12 cellular contexts compared by ENCODE assay signal in genomic region chr6:44043479-44044153, GRCh38.
DNase-seq lines count a peak whose midpoint lies in the region; ATAC-seq, FAIRE-seq and TF ChIP-seq lines count a peak whose summit lies in the region.
"Had no signal": no experiment of that assay in that cellular context is flagged by ENCODE, and none has a peak within 500 bp of the region (broad histone marks: within the 10 kb centered on the region; RNA-seq: fewer than 3 reads in every experiment).

No MANE protein-coding gene starts in this region.

- peak overlapping the region; percentile 98 for H2BK120ac ChIP-seq in IMR-90 (ENCODE audit: low read depth, low read length)

- TF ChIP-seq CTCF in A673 (conservative IDR thresholded peaks at IDR 0.05; ENCODE audit: low read depth, low read length), result no peak
- no peak for TF ChIP-seq CTCF in IMR-90 (conservative IDR thresholded peaks at IDR 0.05; ENCODE audit: low read depth, low read length)
- TF ChIP-seq CTCF in lower lobe of right lung (IDR thresholded peaks at IDR 0.05), result no peak

- peak overlapping the region; percentile 76 for H2AFZ ChIP-seq in IMR-90 (replicated peaks; ENCODE audit: low read length, poor library complexity)

- FAIRE-seq in GM12891 (lab: Jason Lieb, UNC), result no peak

- H4K5ac ChIP-seq in IMR-90 (ENCODE audit: low read depth, low read length), result peak overlapping the region; percentile 98

- H3K4me1 ChIP-seq in A673 (ENCODE audit: insufficient read depth, low read length, poor library complexity, severe bottlenecking), result peaks cover 30% of the 10 kb centered on the region
- H3K4me1 ChIP-seq in IMR-90 (ENCODE audit: control insufficient read depth, insufficient read depth, low read length), result peaks cover 40% of the 10 kb centered on the region
- H3K4me1 ChIP-seq in ectodermal cell (ENCODE audit: control insufficient read depth, insufficient read depth, low read length), result peaks cover 32% of the 10 kb centered on the region
- no peaks in the 10 kb centered on the region for H3K4me1 ChIP-seq in lower lobe of right lung

- peak overlapping the region; percentile 33; the same call in 1 of the 2 replicates for H3K56ac ChIP-seq in IMR-90 (ENCODE audit: extremely low read depth, insufficient read depth, low read length)

- H3K4ac ChIP-seq in IMR-90 (ENCODE audit: low read depth, low read length), result peak overlapping the region; percentile 97

- H2BK15ac ChIP-seq in IMR-90 (ENCODE audit: low read depth, low read length), result peak overlapping the region; percentile 99

- H3K36me3 ChIP-seq in A673 (ENCODE audit: insufficient read depth, low read length, poor library complexity, severe bottlenecking) (no peaks in the 10 kb centered on the region), IMR-90 (ENCODE audit: control insufficient read depth, insufficient read depth, low read length) (no peaks in the 10 kb centered on the region), ectodermal cell (ENCODE audit: control insufficient read depth, insufficient read depth, low read length) (no peaks in the 10 kb centered on the region), lower lobe of right lung (no peaks in the 10 kb centered on the region)
- H3K36me3 ChIP-seq: HAP-1 had no signal

- peak overlapping the region; percentile 100 for H2AK5ac ChIP-seq in IMR-90 (ENCODE audit: low read depth, low read length)

- no peaks in the 10 kb centered on the region for H3K9me3 ChIP-seq in A673 (ENCODE audit: low read depth, low read length, poor library complexity, severe bottlenecking)
- H3K9me3 ChIP-seq in IMR-90 (ENCODE audit: control insufficient read depth, insufficient read depth, low read length), result no peaks in the 10 kb centered on the region
- H3K9me3 ChIP-seq in ectodermal cell (ENCODE audit: control insufficient read depth, low read length), result no peaks in the 10 kb centered on the region
- H3K9me3 ChIP-seq in lower lobe of right lung, result no peaks in the 10 kb centered on the region
- H3K9me3 ChIP-seq: HAP-1 had no signal

- no peaks in the 10 kb centered on the region for H3K27me3 ChIP-seq in A673 (replicated peaks; ENCODE audit: insufficient read depth, low read depth, low read length, poor library complexity)
- no peaks in the 10 kb centered on the region for H3K27me3 ChIP-seq in IMR-90 (ENCODE audit: control insufficient read depth, insufficient read depth, low read length)
- no peaks in the 10 kb centered on the region for H3K27me3 ChIP-seq in ectodermal cell (ENCODE audit: control insufficient read depth, insufficient read depth, low read length, poor library complexity, severe bottlenecking)
- no peaks in the 10 kb centered on the region for H3K27me3 ChIP-seq in lower lobe of right lung (ENCODE audit: low read depth)

- peaks cover 27% of the 10 kb centered on the region for H3K9me1 ChIP-seq in IMR-90 (ENCODE audit: insufficient read depth, low read length)

- H3K4me2 ChIP-seq in IMR-90 (ENCODE audit: low read depth, low read length), result no peak overlapping the region; the same call in 1 of the 2 replicates

- CTCF ChIA-PET in A673 (lab: Charles Lee) (interaction anchor here (0.6 kb wide), 1 partner anchor 376 kb away, joined by 3 read pairs; no protein-coding TSS in a partner anchor), IMR-90 (lab: Yijun Ruan, JAX) (interaction anchor here (1.4 kb wide), 1 partner anchor 11 kb away, joined by 3 read pairs; no protein-coding TSS in a partner anchor)

- peaks cover 0 to 19% of the 10 kb centered on the region in 2 experiments; a peak in 2 of 4 replicates for H3K79me1 ChIP-seq in IMR-90 (ENCODE audit: low read depth in 1 of 2, low read length in 2 of 2)

- ATAC-seq in IMR-90 (ENCODE audit: low read depth), result no peak
- ATAC-seq in lower lobe of right lung, result no peak

- H2BK20ac ChIP-seq in IMR-90 (ENCODE audit: low read depth, low read length), result peak overlapping the region; percentile 91

- dilution Hi-C loops in IMR-90 (cut with HindIII; ENCODE audit: low sequenced_read_pairs, unreplicated experiment), result no loop called here

- peak overlapping the region; percentile 87 for H3K18ac ChIP-seq in IMR-90 (ENCODE audit: low read depth, low read length)

- in situ Hi-C loops in IMR-90 (cut with MboI; ENCODE audit: low sequenced_read_pairs), result no loop called here

- H3K4me3 ChIP-seq in A673 (ENCODE audit: low read depth, low read length, poor library complexity, severe bottlenecking) (no peak overlapping the region), IMR-90 (ENCODE audit: insufficient read depth, low read depth, low read length) (no peak overlapping the region), ectodermal cell (ENCODE audit: insufficient read depth, low read depth, low read length) (no peak overlapping the region), lower lobe of right lung (no peak overlapping the region)
- H3K4me3 ChIP-seq: HAP-1, skin epidermis had no signal

- no peak for TF ChIP-seq RAD21 in IMR-90 (IDR thresholded peaks at IDR 0.05; ENCODE audit: low read length)

- peak overlapping the region; percentile 99 for H3K14ac ChIP-seq in IMR-90 (replicated peaks; ENCODE audit: low read depth, low read length)

- H3K23ac ChIP-seq in IMR-90 (ENCODE audit: low read depth, low read length), result peak overlapping the region; percentile 87; the same call in 1 of the 2 replicates

- POLR2A ChIA-PET in A673 (lab: Charles Lee; ENCODE audit: low non-redundant PET), result no interaction called here
- POLR2A ChIA-PET in IMR-90 (lab: Charles Lee; ENCODE audit: unreplicated experiment), result no interaction called here

- WGBS in IMR-90 (ENCODE audit: extremely low coverage in 2 of 2, insufficient read length in 1 of 2), 2 experiments, result no CpG with 5 or more reads among the region's 2 CpGs
- WGBS in ectodermal cell, 2 experiments, result 76 to 80% methylated on average over 2 of the region's 2 CpGs

- peak overlapping the region; percentile 99 for H2BK5ac ChIP-seq in IMR-90 (ENCODE audit: low read depth, low read length, poor library complexity, severe bottlenecking)

- H4K91ac ChIP-seq in IMR-90 (ENCODE audit: insufficient read depth, low read depth, low read length), result peak overlapping the region; percentile 99

- no peaks in the 10 kb centered on the region for H4K20me1 ChIP-seq in IMR-90 (ENCODE audit: insufficient read depth, low read length)

- no peak for DNase-seq in A673 (ENCODE audit: low spot score)
- DNase-seq in IMR-90, result peak; percentile 43
- peak; percentile 40 for DNase-seq in lower lobe of right lung
- no peak for DNase-seq in NCI-H2081 (lab: John Stamatoyannopoulos, UW)
- DNase-seq in amniotic stem cell (lab: John Stamatoyannopoulos, UW), result no peak
- no peak for DNase-seq in DMS114 treated with DMSO at 0.1 percent for 48 hours (lab: John Stamatoyannopoulos, UW; ENCODE audit: unreplicated experiment)
- DNase-seq in GM12891 (ENCODE audit: insufficient read length, low spot score), result no peak
- DNase-seq: anterior cingulate cortex, NCI-H510A treated with DMSO at 0.1 percent for 48 hours had no signal

- H3K27ac ChIP-seq in A673 (ENCODE audit: low read depth, low read length, poor library complexity, severe bottlenecking), result peak overlapping the region; percentile 74
- H3K27ac ChIP-seq in IMR-90 (ENCODE audit: insufficient read depth, low read length), result peak overlapping the region; percentile 95
- H3K27ac ChIP-seq in ectodermal cell (ENCODE audit: insufficient read depth, low read depth, low read length, poor library complexity, severe bottlenecking), result peak overlapping the region; percentile 47
- H3K27ac ChIP-seq in lower lobe of right lung, result no peak overlapping the region

- H2AK9ac ChIP-seq in IMR-90 (replicated peaks; ENCODE audit: low read depth, low read length, poor library complexity), result peak overlapping the region; percentile 71

- BruUV-seq in A673 (replicated peaks; lab: Mats Ljungman, UMichigan) (no TSS peak), IMR-90 (replicated peaks; lab: Mats Ljungman, UMichigan) (no TSS peak)

- H3K9ac ChIP-seq in IMR-90 (ENCODE audit: low read depth, low read length), result peak overlapping the region; percentile 51; the same call in 1 of the 2 replicates

- intact Hi-C loops in A673 (cut with micrococcal nuclease; ENCODE audit: unreplicated experiment), result no loop called here
- intact Hi-C loops in IMR-90 (cut with micrococcal nuclease), result no loop called here
- intact Hi-C loops in lower lobe of right lung (cut with DNase I), result no loop called here

- peak overlapping the region; percentile 81 to 97 for H4K8ac ChIP-seq in IMR-90 (ENCODE audit: low read depth in 2 of 2, low read length in 2 of 2)

- TF ChIP-seq POLR2A in IMR-90 (IDR thresholded peaks at IDR 0.05; ENCODE audit: low read depth, low read length) (0 out of 2 replicates have a peak, but pooled peaks have one; percentile 0), GM12891 (IDR thresholded peaks at IDR 0.05; ENCODE audit: low read depth, low read length) (no peak)

TF ChIP-seq in IMR-90, 13 proteins besides CTCF, POLR2A, EP300 and RAD21:
- TF ChIP-seq MAFK (IDR thresholded peaks at IDR 0.05; ENCODE audit: low read depth, low read length), result no peak
- no peak for TF ChIP-seq SMC3 (IDR thresholded peaks at IDR 0.05; ENCODE audit: low read depth, low read length)
- no peak for TF ChIP-seq CHD1 (IDR thresholded peaks at IDR 0.05; ENCODE audit: low read depth, low read length)
- TF ChIP-seq MAZ (IDR thresholded peaks at IDR 0.05; ENCODE audit: borderline replicate concordance, low read depth, low read length), result no peak; the same call in 1 of the 2 replicates
- 0 out of 2 replicates have a peak, but pooled peaks have one; percentile 33 for TF ChIP-seq CEBPB (IDR thresholded peaks at IDR 0.05; ENCODE audit: low read depth, low read length)
- TF ChIP-seq RCOR1 (IDR thresholded peaks at IDR 0.05; ENCODE audit: insufficient replicate concordance, low read length), result no peak

TF ChIP-seq in GM12891, 5 proteins besides CTCF, POLR2A, EP300 and RAD21:
- TF ChIP-seq POU2F2 (IDR thresholded peaks at IDR 0.05; ENCODE audit: low read depth, low read length) (no peak), SPI1 (IDR thresholded peaks at IDR 0.05; ENCODE audit: low read depth, low read length) (no peak), PAX5 (IDR thresholded peaks at IDR 0.05; ENCODE audit: insufficient read depth, low read length, severe bottlenecking) (no peak), POLR2AphosphoS5 (IDR thresholded peaks at IDR 0.05; ENCODE audit: low read depth, low read length) (no peak), TAF1 (IDR thresholded peaks at IDR 0.05; ENCODE audit: low read depth, low read length) (no peak)

Comparison
In these comparisons a context has a peak if more than half of its experiments do, and no peak if none do; other contexts are left out.
1. DNase-seq: peak in IMR-90 (single experiment) and lower lobe of right lung (single experiment); none in A673 (single experiment), NCI-H2081 (0 of 2), amniotic stem cell (single experiment), DMS114 treated with DMSO at 0.1 percent for 48 hours (single experiment) and GM12891 (single experiment).